In genomic region chr5:174520420-174521396, GRCh38 we compare ENCODE assay signal across 15 cellular contexts.
DNase-seq lines count a peak whose midpoint lies in the region; ATAC-seq and TF ChIP-seq lines count a peak whose summit lies in the region.
"Had no signal": no experiment of that assay in that cellular context is flagged by ENCODE, and none has a peak within 500 bp of the region (broad histone marks: within the 10 kb centered on the region; RNA-seq: fewer than 3 reads in every experiment).

No MANE protein-coding gene starts in this region.

- H3K4me3 ChIP-seq in IMR-90 (ENCODE audit: insufficient read depth, low read depth, low read length), result no peak overlapping the region
- H3K4me3 ChIP-seq in stomach, result no peak overlapping the region
- H3K4me3 ChIP-seq: heart left ventricle, suprapubic skin had no signal

- no peak overlapping the region for H4K8ac ChIP-seq in IMR-90 (ENCODE audit: low read depth in 2 of 2, low read length in 2 of 2)

- ATAC-seq in IMR-90 (ENCODE audit: low read depth) (no peak), WTC11 (peak; percentile 85), GM18858 (IDR thresholded peaks at IDR 0.05; ENCODE audit: unreplicated experiment) (no peak)
- no peak for ATAC-seq in activated CD4-positive, alpha-beta T cell treated with anti-CD3 and anti-CD28 coated beads for 36 hours
- ATAC-seq: activated CD4-positive, CD25-positive, alpha-beta regulatory T cell treated with anti-CD3 and anti-CD28 coated beads, Interleukin-2, amount 50 U/mL, for 24 hours; heart left ventricle had no signal

- H2BK5ac ChIP-seq in IMR-90 (ENCODE audit: low read depth, low read length, poor library complexity, severe bottlenecking), result no peak overlapping the region

- peak overlapping the region; percentile 41; the same call in 1 of the 2 replicates for H4K5ac ChIP-seq in IMR-90 (ENCODE audit: low read depth, low read length)

- H3K27me3 ChIP-seq in IMR-90 (ENCODE audit: control insufficient read depth, insufficient read depth, low read length) (no peaks in the 10 kb centered on the region), stomach (peaks cover 0 to 9% (median 0%) of the 10 kb centered on the region in 3 donors)

- no peaks in the 10 kb centered on the region for H3K36me3 Mint-ChIP-seq in WTC11
- no peaks in the 10 kb centered on the region for H3K36me3 Mint-ChIP-seq in activated CD4-positive, alpha-beta T cell treated with anti-CD3 and anti-CD28 coated beads for 36 hours (ENCODE audit: low read depth)

- TF ChIP-seq POLR2A in IMR-90 (IDR thresholded peaks at IDR 0.05; ENCODE audit: low read depth, low read length) (no peak), stomach (IDR thresholded peaks at IDR 0.05) (no peak)

- peaks cover 9% of the 10 kb centered on the region for H3K9me3 Mint-ChIP-seq in WTC11
- peaks cover 5% of the 10 kb centered on the region for H3K9me3 Mint-ChIP-seq in activated CD4-positive, alpha-beta T cell treated with anti-CD3 and anti-CD28 coated beads for 36 hours (ENCODE audit: low read depth)

- H3K4ac ChIP-seq in IMR-90 (ENCODE audit: low read depth, low read length), result peak overlapping the region; percentile 3; the same call in 1 of the 2 replicates

- dilution Hi-C loops in IMR-90 (cut with HindIII; ENCODE audit: low sequenced_read_pairs, unreplicated experiment), result no loop called here

- no peak overlapping the region for H3K27ac Mint-ChIP-seq in WTC11
- H3K27ac Mint-ChIP-seq in activated CD4-positive, alpha-beta T cell treated with anti-CD3 and anti-CD28 coated beads for 36 hours, result no peak overlapping the region
- H3K27ac Mint-ChIP-seq: activated T-cell treated with anti-CD3 and anti-CD28 coated beads, Interleukin-2, amount 50 U/mL, for 24 hours had no signal

- H3K4me1 ChIP-seq in IMR-90 (ENCODE audit: control insufficient read depth, insufficient read depth, low read length) (peaks cover 8% of the 10 kb centered on the region), stomach (peaks cover 4 to 9% (median 7%) of the 10 kb centered on the region in 4 donors)
- H3K4me1 ChIP-seq: heart left ventricle, suprapubic skin had no signal

- H3K36me3 ChIP-seq in IMR-90 (ENCODE audit: control insufficient read depth, insufficient read depth, low read length), result no peaks in the 10 kb centered on the region
- no peaks in the 10 kb centered on the region for H3K36me3 ChIP-seq in stomach
- H3K36me3 ChIP-seq: heart left ventricle, suprapubic skin had no signal

- no peak overlapping the region for H3K4me2 ChIP-seq in IMR-90 (ENCODE audit: low read depth, low read length)

- H4K91ac ChIP-seq in IMR-90 (ENCODE audit: insufficient read depth, low read depth, low read length), result no peak overlapping the region

- TF ChIP-seq RAD21 in IMR-90 (IDR thresholded peaks at IDR 0.05; ENCODE audit: low read length), result no peak

- H3K14ac ChIP-seq in IMR-90 (replicated peaks; ENCODE audit: low read depth, low read length), result no peak overlapping the region

- DNase-seq in IMR-90 (peak; percentile 17), WTC11 (ENCODE audit: low spot score) (peak; percentile 57), iris pigment epithelial cell (ENCODE audit: low read depth) (peak; percentile 8), stomach (peak; percentile 74), GM13976 (ENCODE audit: low spot score) (no peak)
- no peak for DNase-seq in activated CD4-positive, alpha-beta T cell treated with anti-CD3 and anti-CD28 coated beads for 36 hours
- DNase-seq: activated T-cell treated with anti-CD3 and anti-CD28 coated beads, Interleukin-2, amount 50 U/mL, for 24 hours; aorta; heart left ventricle; mesenchymal stem cell; NCI-H1092; NCI-H774 had no signal

- CTCF ChIA-PET in IMR-90 (lab: Yijun Ruan, JAX), result interaction anchor here (1.1 kb wide), 1 partner anchor 8 kb away, joined by 3 read pairs; no protein-coding TSS in a partner anchor
- CTCF ChIA-PET in WTC11 (lab: Charles Lee), result interaction anchor here (0.8 to 1.1 kb wide), 2 partner anchors 101 to 119 kb away, joined by 3 to 10 read pairs; no protein-coding TSS in a partner anchor
- CTCF ChIA-PET in activated CD4-positive, alpha-beta T cell treated with anti-CD3 and anti-CD28 coated beads for 36 hours (lab: Charles Lee), result interaction anchor here (0.6 kb wide), 1 partner anchor 111 kb away, joined by 3 read pairs; no protein-coding TSS in a partner anchor

- peak overlapping the region; percentile 29; the same call in 1 of the 2 replicates for H3K18ac ChIP-seq in IMR-90 (ENCODE audit: low read depth, low read length)

- H2AFZ ChIP-seq in IMR-90 (replicated peaks; ENCODE audit: low read length, poor library complexity), result peak overlapping the region; percentile 29

- no peaks in the 10 kb centered on the region for H3K79me1 ChIP-seq in IMR-90 (ENCODE audit: low read depth in 1 of 2, low read length in 2 of 2)

- H3K4me3 Mint-ChIP-seq in WTC11, result peak overlapping the region; percentile 61
- H3K4me3 Mint-ChIP-seq in activated CD4-positive, alpha-beta T cell treated with anti-CD3 and anti-CD28 coated beads for 36 hours, result no peak overlapping the region
- H3K4me3 Mint-ChIP-seq: activated T-cell treated with anti-CD3 and anti-CD28 coated beads, Interleukin-2, amount 50 U/mL, for 24 hours had no signal

- H3K27ac ChIP-seq in IMR-90 (ENCODE audit: insufficient read depth, low read length) (no peak overlapping the region), stomach (peak overlapping the region in 1 of 5 donors; percentile 5)
- H3K27ac ChIP-seq: heart left ventricle, suprapubic skin had no signal

- 84% methylated on average over 8 of the region's 19 CpGs; no CpG with 5 or more reads in 1 of the 2 experiments for WGBS in IMR-90 (ENCODE audit: extremely low coverage in 2 of 2, insufficient read length in 1 of 2), 2 experiments
- WGBS in stomach, 5 donors, result 30 to 40% (median 34%) methylated on average over 19 of the region's 19 CpGs

- peaks cover 47% of the 10 kb centered on the region for H3K27me3 Mint-ChIP-seq in WTC11 (ENCODE audit: low read depth)
- peaks cover 12% of the 10 kb centered on the region for H3K27me3 Mint-ChIP-seq in activated CD4-positive, alpha-beta T cell treated with anti-CD3 and anti-CD28 coated beads for 36 hours

- intact Hi-C loops in IMR-90 (cut with micrococcal nuclease), result no loop called here
- intact Hi-C loops in stomach (cut with DNase I; ENCODE audit: low total_unique reads), result no loop called here
- intact Hi-C loops in activated CD4-positive, alpha-beta T cell treated with anti-CD3 and anti-CD28 coated beads for 36 hours (cut with DNase I, micrococcal nuclease), result no loop called here

- H3K23ac ChIP-seq in IMR-90 (ENCODE audit: low read depth, low read length), result no peak overlapping the region

- in situ Hi-C loops in IMR-90 (cut with MboI; ENCODE audit: low sequenced_read_pairs), result no loop called here
- in situ Hi-C loops in GM13976 (cut with MboI; ENCODE audit: low sequenced_read_pairs, unreplicated experiment), result no loop called here

- BruUV-seq in IMR-90 (replicated peaks; lab: Mats Ljungman, UMichigan), result no TSS peak

- H2BK120ac ChIP-seq in IMR-90 (ENCODE audit: low read depth, low read length), result peak overlapping the region; percentile 47

- TF ChIP-seq CTCF in IMR-90 (conservative IDR thresholded peaks at IDR 0.05; ENCODE audit: low read depth, low read length), result no peak
- no peak for TF ChIP-seq CTCF in WTC11 (IDR thresholded peaks at IDR 0.05)
- TF ChIP-seq CTCF in stomach (IDR thresholded peaks at IDR 0.05), result no peak
- TF ChIP-seq CTCF in GM13976 (IDR thresholded peaks at IDR 0.05; ENCODE audit: borderline replicate concordance, control extremely low read depth, extremely low read depth, insufficient read depth, missing control alignments), result no peak

- no peak for TF ChIP-seq EP300 in stomach (IDR thresholded peaks at IDR 0.05)

- H3K9ac ChIP-seq in IMR-90 (ENCODE audit: low read depth, low read length), result no peak overlapping the region

- H2AK5ac ChIP-seq in IMR-90 (ENCODE audit: low read depth, low read length), result peak overlapping the region; percentile 38; the same call in 1 of the 2 replicates

- no peak overlapping the region for H2BK20ac ChIP-seq in IMR-90 (ENCODE audit: low read depth, low read length)

- H2BK15ac ChIP-seq in IMR-90 (ENCODE audit: low read depth, low read length), result no peak overlapping the region

- H3K56ac ChIP-seq in IMR-90 (ENCODE audit: extremely low read depth, insufficient read depth, low read length), result no peak overlapping the region

- H3K9me1 ChIP-seq in IMR-90 (ENCODE audit: insufficient read depth, low read length), result peaks cover 7% of the 10 kb centered on the region

- H3K9me3 ChIP-seq in IMR-90 (ENCODE audit: control insufficient read depth, insufficient read depth, low read length), result no peaks in the 10 kb centered on the region
- no peaks in the 10 kb centered on the region for H3K9me3 ChIP-seq in stomach

- peaks cover 18% of the 10 kb centered on the region for H3K4me1 Mint-ChIP-seq in WTC11
- no peaks in the 10 kb centered on the region for H3K4me1 Mint-ChIP-seq in activated CD4-positive, alpha-beta T cell treated with anti-CD3 and anti-CD28 coated beads for 36 hours

- H4K20me1 ChIP-seq in IMR-90 (ENCODE audit: insufficient read depth, low read length), result no peaks in the 10 kb centered on the region

- H2AK9ac ChIP-seq in IMR-90 (replicated peaks; ENCODE audit: low read depth, low read length, poor library complexity), result no peak overlapping the region

- POLR2A ChIA-PET in IMR-90 (lab: Charles Lee; ENCODE audit: unreplicated experiment) (no interaction called here), WTC11 (lab: Charles Lee) (no interaction called here)
- POLR2A ChIA-PET in activated CD4-positive, alpha-beta T cell treated with anti-CD3 and anti-CD28 coated beads for 36 hours (lab: Charles Lee), result no interaction called here

TF ChIP-seq in IMR-90, 13 proteins besides CTCF, POLR2A, EP300 and RAD21 (continues in another document):
- no peak for TF ChIP-seq ELK1 (IDR thresholded peaks at IDR 0.05; ENCODE audit: borderline replicate concordance, low read depth, low read length)

TF ChIP-seq in WTC11, 78 proteins besides CTCF, POLR2A, EP300 and RAD21 (continues in another document):
- TF ChIP-seq ELF4 (CRISPR knock-in tag; IDR thresholded peaks at IDR 0.05; ENCODE audit: low read depth) (no peak), CDX4 (CRISPR knock-in tag; IDR thresholded peaks at IDR 0.05; ENCODE audit: borderline replicate concordance) (no peak), ZNF232 (CRISPR knock-in tag; IDR thresholded peaks at IDR 0.05) (no peak), GRHL2 (CRISPR knock-in tag; IDR thresholded peaks at IDR 0.05; ENCODE audit: insufficient replicate concordance, severe bottlenecking) (no peak)

Comparison
In these comparisons a context has a peak if more than half of its experiments do, and no peak if none do; other contexts are left out.
1. DNase-seq: peak in IMR-90 (single experiment), WTC11 (single experiment), iris pigment epithelial cell (single experiment) and stomach (single experiment); none in GM13976 (single experiment) and activated CD4-positive, alpha-beta T cell treated with anti-CD3 and anti-CD28 coated beads for 36 hours (single experiment).